ENCODE assay signal across 7 cellular contexts in the genomic region with DNA sequence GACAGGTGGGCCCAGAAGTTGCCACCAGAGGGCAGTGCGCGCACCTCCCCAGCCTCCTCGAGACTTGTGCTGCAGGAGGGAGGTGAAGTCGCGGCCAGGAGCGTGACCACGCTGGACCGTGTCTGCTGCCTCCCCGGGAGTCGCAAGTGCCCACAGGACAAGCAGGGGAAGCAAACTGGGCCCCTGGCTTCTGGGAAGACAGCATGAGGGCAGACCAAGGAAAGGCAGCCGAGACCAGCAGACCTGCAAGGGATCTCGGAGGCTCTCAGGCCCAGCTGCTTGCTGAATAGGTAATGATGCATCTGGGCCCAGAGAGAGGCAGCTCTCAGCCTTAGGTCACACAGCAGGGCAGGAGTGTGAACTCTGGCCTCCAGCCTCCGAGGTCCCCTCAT. TPM values are rescaled to one million over a fixed set of nuclear protein-coding genes. Genes with fewer than 3 reads are reported as not detected.
A peak's percentile ranks its signal among the peaks of the same experiment; 100 is the strongest.
DNase-seq lines count a peak whose midpoint lies in the region; ATAC-seq and TF ChIP-seq lines count a peak whose summit lies in the region.

No MANE protein-coding gene starts in this region.

- TF ChIP-seq CTCF in GM12865 (IDR thresholded peaks at IDR 0.05; ENCODE audit: insufficient read depth, low read depth, low read length, missing control alignments) (peak; percentile 93), cardiac fibroblast (IDR thresholded peaks at IDR 0.05; ENCODE audit: low read depth, low read length) (peak; percentile 96)

- DNase-seq in GM12865 (ENCODE audit: low read depth) (peak; percentile 91), NCI-H128 (lab: John Stamatoyannopoulos, UW; ENCODE audit: unreplicated experiment) (peak; percentile 0), cardiac fibroblast (ENCODE audit: low read depth in 2 of 2) (peak; percentile 80 to 82), left colon (peak; percentile 84 to 93)
- DNase-seq in stimulated activated CD4-positive, alpha-beta T cell treated with anti-CD3 and anti-CD28 coated beads, Interleukin-1b, Interleukin-23, amount 100 ng/mL, for 48 hours: peak; percentile 85

- ATAC-seq in activated CD4-positive, CD25-positive, alpha-beta regulatory T cell treated with anti-CD3 and anti-CD28 coated beads, Interleukin-2, amount 50 U/mL, for 24 hours: peak; percentile 25 to 27
- ATAC-seq in left colon: peak; percentile 81
- no peak for ATAC-seq in HG02610 (IDR thresholded peaks at IDR 0.05; ENCODE audit: unreplicated experiment)

- H3K4me3 ChIP-seq in GM12865 (ENCODE audit: low read depth, low read length): peak overlapping the region; percentile 30
- H3K4me3 ChIP-seq in cardiac fibroblast (replicated peaks in 1 of 2; ENCODE audit: low read depth in 2 of 2, low read length in 2 of 2): no peak overlapping the region

- intact Hi-C loops in left colon (cut with DNase I, micrococcal nuclease): loop anchor here in 1 of 2 donors (5.0 kb wide), 1 partner anchor 36 kb away; no protein-coding TSS in a partner anchor

RNA-seq across cellular contexts. Expression of gene IL2RB, which starts 17.0 kb away (rescaled TPM):
- total RNA-seq in left colon: 1 to 10 TPM; 2.9 to 7.0 TPM

RNA-seq across cellular contexts. Expression of gene C1QTNF6, which starts 21.4 kb away (rescaled TPM):
- total RNA-seq in left colon: 10 to 100 TPM in 1 of 2 donors, 1 to 10 TPM in 1; 9.9 to 14.2 TPM

RNA-seq across cellular contexts. Expression of gene SSTR3, which starts 45.6 kb away (rescaled TPM):
- total RNA-seq in left colon: under 1 TPM in 1 of 2 donors, not detected in 1; 0.17 TPM

RNA-seq across cellular contexts. Expression of gene TMPRSS6, which starts 57.2 kb away (rescaled TPM):
- 1 to 10 TPM in 1 of 2 donors, under 1 TPM in 1; 0.56 to 3.1 TPM for total RNA-seq in left colon

Comparison
In these comparisons a context has a peak if more than half of its experiments do, and no peak if none do; other contexts are left out.
1. DNase-seq: peak in every context shown above with its lines; median percentile 91 in GM12865; 88 in left colon; 85 in stimulated activated CD4-positive, alpha-beta T cell treated with anti-CD3 and anti-CD28 coated beads, Interleukin-1b, Interleukin-23, amount 100 ng/mL, for 48 hours; 81 in cardiac fibroblast; 0 in NCI-H128.